In genomic region chr6:87675004-87675681, GRCh38 we compare ENCODE assay signal across 18 cellular contexts. TPM values are rescaled to one million over a fixed set of nuclear protein-coding genes. Genes with fewer than 3 reads are reported as not detected.
DNase-seq lines count a peak whose midpoint lies in the region; ATAC-seq and TF ChIP-seq lines count a peak whose summit lies in the region.
"Had no signal": no experiment of that assay in that cellular context is flagged by ENCODE, and none has a peak within 500 bp of the region (broad histone marks: within the 10 kb centered on the region; RNA-seq: fewer than 3 reads in every experiment).

No MANE protein-coding gene starts in this region.

- H2AFZ ChIP-seq in OCI-LY7 (ENCODE audit: low read length) = no peak overlapping the region

- H3K4me1 ChIP-seq in OCI-LY7 (ENCODE audit: insufficient read depth, low read length, poor library complexity, severe bottlenecking) (peaks cover 4% of the 10 kb centered on the region), left lung (peaks cover 3 to 37% of the 10 kb centered on the region in 2 donors)

- TF ChIP-seq CTCF in Calu3 (IDR thresholded peaks at IDR 0.05; ENCODE audit: unreplicated experiment) (no peak), OCI-LY7 (conservative IDR thresholded peaks at IDR 0.05; ENCODE audit: low read length) (no peak), left lung (IDR thresholded peaks at IDR 0.05) (no peak), CD14-positive monocyte (IDR thresholded peaks at IDR 0.05) (no peak)

- BruUV-seq in Calu3 (replicated peaks; lab: Mats Ljungman, UMichigan) = TSS peak; percentile 17
- BruUV-seq in OCI-LY7 (replicated peaks; lab: Mats Ljungman, UMichigan) = TSS peak; percentile 51

- no peaks in the 10 kb centered on the region for H3K9me2 ChIP-seq in OCI-LY7 (ENCODE audit: insufficient read depth, low read length)

- H3K9me3 Mint-ChIP-seq in Calu3 (ENCODE audit: low read depth, unreplicated experiment) = no peaks in the 10 kb centered on the region
- no peaks in the 10 kb centered on the region for H3K9me3 Mint-ChIP-seq in CD14-positive monocyte
- H3K9me3 Mint-ChIP-seq: activated T-helper 1 cell treated with anti-CD3 and anti-CD28 coated beads, Interleukin-12 subunit alpha, Interleukin-12 subunit beta, Interleukin-2, Interleukin-4 antibody, amounts not matched to agents 30 ng/mL and 10 ng/mL and 1 ng/mL, durations not matched to agents 14 hours and 24 hours and 36 hours; central memory CD8-positive, alpha-beta T cell; mesothelial cell of epicardium had no signal

- POLR2A ChIA-PET in OCI-LY7 (lab: Charles Lee) = no interaction called here

- no peaks in the 10 kb centered on the region for H3K27me3 ChIP-seq in left lung
- H3K27me3 ChIP-seq: adrenal gland, tibial artery had no signal

- H3K27ac ChIP-seq in OCI-LY7 (ENCODE audit: low read depth, low read length, poor library complexity, severe bottlenecking) (no peak overlapping the region), left lung (peak overlapping the region in 1 of 2 donors; percentile 6)
- H3K27ac ChIP-seq: adrenal gland, tibial artery, WERI-Rb-1 had no signal

- H3K36me3 ChIP-seq in OCI-LY7 (ENCODE audit: insufficient read depth, low read length) (peaks cover 97% of the 10 kb centered on the region), left lung (peaks cover 0 to 79% of the 10 kb centered on the region in 2 donors)

- no peak overlapping the region for H3K4me3 Mint-ChIP-seq in Calu3 (ENCODE audit: low read depth, unreplicated experiment)
- H3K4me3 Mint-ChIP-seq in CD14-positive monocyte = no peak overlapping the region
- H3K4me3 Mint-ChIP-seq: activated T-helper 1 cell treated with anti-CD3 and anti-CD28 coated beads, Interleukin-12 subunit alpha, Interleukin-12 subunit beta, Interleukin-2, Interleukin-4 antibody, amounts not matched to agents 30 ng/mL and 10 ng/mL and 1 ng/mL, durations not matched to agents 14 hours and 24 hours and 36 hours; central memory CD8-positive, alpha-beta T cell; mesothelial cell of epicardium had no signal

- H3K9me3 ChIP-seq in OCI-LY7 (ENCODE audit: low read length) = no peaks in the 10 kb centered on the region
- no peaks in the 10 kb centered on the region for H3K9me3 ChIP-seq in left lung
- H3K9me3 ChIP-seq: adrenal gland, tibial artery had no signal

- intact Hi-C loops in Calu3 (cut with micrococcal nuclease; ENCODE audit: unreplicated experiment) (no loop called here), OCI-LY7 (cut with micrococcal nuclease; ENCODE audit: unreplicated experiment) (no loop called here), left lung (cut with DNase I) (no loop called here), CD14-positive monocyte (cut with micrococcal nuclease) (loop anchor here in 1 of 2 donors (10.0 kb wide), 1 partner anchor 90 kb away; the partner anchor contains the start of gene RARS2)

- no peak overlapping the region for H3K4me2 ChIP-seq in OCI-LY7 (ENCODE audit: low read length)

- peaks cover 39% of the 10 kb centered on the region; the same call in 1 of the 2 replicates for H3K79me2 ChIP-seq in OCI-LY7 (ENCODE audit: insufficient read depth, low read depth, low read length)

- H3K27ac Mint-ChIP-seq in Calu3 (ENCODE audit: unreplicated experiment) (no peak overlapping the region), CD14-positive monocyte (no peak overlapping the region)
- H3K27ac Mint-ChIP-seq: activated T-helper 1 cell treated with anti-CD3 and anti-CD28 coated beads, Interleukin-12 subunit alpha, Interleukin-12 subunit beta, Interleukin-2, Interleukin-4 antibody, amounts not matched to agents 30 ng/mL and 10 ng/mL and 1 ng/mL, durations not matched to agents 14 hours and 24 hours and 36 hours had no signal

- peaks cover 76% of the 10 kb centered on the region for H3K36me3 Mint-ChIP-seq in Calu3 (ENCODE audit: insufficient read depth, unreplicated experiment)
- peaks cover 58 to 87% of the 10 kb centered on the region in 2 donors for H3K36me3 Mint-ChIP-seq in CD14-positive monocyte

- DNase-seq in NCI-H1436 treated with DMSO at 0.1 percent for 48 hours (lab: John Stamatoyannopoulos, UW) = peak; percentile 12
- no peak for DNase-seq in NCI-H1436 (lab: John Stamatoyannopoulos, UW)
- no peak for DNase-seq in Calu3
- DNase-seq in OCI-LY7 (ENCODE audit: low spot score) = no peak
- DNase-seq in left lung = no peak
- DNase-seq in CD14-positive monocyte (ENCODE audit: low spot score) = no peak
- no peak for DNase-seq in SHP77 (lab: John Stamatoyannopoulos, UW)
- DNase-seq: adrenal gland; C1 segment of cervical spinal cord; effector CD8-positive, alpha-beta T cell; islet precursor cell; NCI-H1930; tibial artery; WERI-Rb-1 had no signal

- H3K4me1 Mint-ChIP-seq in Calu3 (ENCODE audit: low read depth, unreplicated experiment) (no peaks in the 10 kb centered on the region), CD14-positive monocyte (peaks cover 25% of the 10 kb centered on the region)
- H3K4me1 Mint-ChIP-seq: mesothelial cell of epicardium had no signal

- CTCF ChIA-PET in Calu3 (lab: Charles Lee) (no interaction called here), OCI-LY7 (lab: Charles Lee; ENCODE audit: unreplicated experiment) (no interaction called here)

- H3K4me3 ChIP-seq in OCI-LY7 (ENCODE audit: low read depth, low read length, poor library complexity, severe bottlenecking) = no peak overlapping the region
- no peak overlapping the region for H3K4me3 ChIP-seq in left lung
- H3K4me3 ChIP-seq: adrenal gland, tibial artery had no signal

- no peaks in the 10 kb centered on the region for H3K27me3 Mint-ChIP-seq in Calu3 (ENCODE audit: unreplicated experiment)
- H3K27me3 Mint-ChIP-seq in CD14-positive monocyte (ENCODE audit: low read depth in 3 of 3) = peaks cover 0 to 2% (median 1%) of the 10 kb centered on the region in 3 donors
- H3K27me3 Mint-ChIP-seq: central memory CD8-positive, alpha-beta T cell had no signal

- ATAC-seq in left lung (peak; percentile 81), HG03457 (IDR thresholded peaks at IDR 0.05; ENCODE audit: unreplicated experiment) (no peak)

- H4K20me1 ChIP-seq in OCI-LY7 (ENCODE audit: insufficient read depth, low read length) = no peaks in the 10 kb centered on the region

RNA-seq across cellular contexts. Expression of gene AKIRIN2, which starts 26.9 kb away (rescaled TPM):
- total RNA-seq in Calu3 (2022) = 44.7 and 46.1 TPM in 2 replicates
- 70.3 and 70.4 TPM in 2 replicates for total RNA-seq in OCI-LY7 (2014; rRNA removed; shearing (Covaris generic))
- 127 and 129 TPM in 2 replicates for total RNA-seq in OCI-LY7 (2022)
- total RNA-seq in left lung = 10 to 100 TPM; 43.6 to 57.8 TPM
- polyA plus RNA-seq in CD14-positive monocyte = 100 to 1,000 TPM; 102 to 118 TPM
